19 cellular contexts compared by ENCODE assay signal in the genomic region with DNA sequence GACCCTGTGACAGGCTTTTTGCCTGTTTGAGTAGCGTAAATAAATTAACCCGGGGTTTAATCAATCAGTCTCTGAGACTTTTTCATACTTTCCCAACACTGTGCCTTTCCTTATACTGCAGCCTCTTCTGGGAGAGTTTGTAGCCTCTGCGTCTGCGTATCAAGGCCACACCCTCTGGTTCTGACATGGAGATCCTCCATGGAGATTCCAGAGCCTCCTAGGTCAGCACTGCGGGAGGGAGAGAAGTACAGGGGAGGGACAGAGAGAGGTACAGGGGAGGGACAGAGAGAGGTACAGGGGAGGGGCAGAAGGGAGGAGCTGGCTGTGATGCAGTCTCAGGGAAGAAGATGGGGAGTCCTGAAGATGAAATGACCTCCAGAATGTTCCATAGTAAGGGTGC.
"Had no signal": no experiment of that assay in that cellular context is flagged by ENCODE, and none has a peak within 500 bp of the region (broad histone marks: within the 10 kb centered on the region; RNA-seq: fewer than 3 reads in every experiment).

No MANE protein-coding gene starts in this region.

- H3K36me3 ChIP-seq: gastroesophageal sphincter, heart right ventricle, neutrophil, sigmoid colon, tibial artery, WERI-Rb-1 had no signal

- DNase-seq: activated CD4-positive, alpha-beta T cell treated with anti-CD3 and anti-CD28 coated beads, Interleukin-2, amount 50 U/mL, for 4 hours; activated naive CD4-positive, alpha-beta T cell; activated T-cell treated with anti-CD3 and anti-CD28 coated beads for 4 hours; anterior cingulate cortex; caudate nucleus; heart right ventricle; left cardiac atrium; mesenchymal stem cell; natural killer cell; sigmoid colon; stimulated activated CD4-positive, alpha-beta T cell treated with anti-CD3 and anti-CD28 coated beads, Interleukin-4, amount 100 ng/mL, for 4 hours; T-helper 2 cell; tibial artery; WERI-Rb-1 had no signal

- H3K27ac ChIP-seq: gastroesophageal sphincter, heart right ventricle, neutrophil, sigmoid colon, tibial artery, WERI-Rb-1 had no signal

- H3K4me1 ChIP-seq: tibial artery had no signal

- H3K27ac Mint-ChIP-seq: activated T-helper 17 cell treated with anti-CD3 and anti-CD28 coated beads, Interleukin-2, amount 50 U/mL, for 72 hours; stimulated activated memory B cell treated with anti-CD40 and anti-IgM and Interleukin-4, amounts not matched to agents 10 μg/mL and 1 μg/mL and 100 μg/mL, for 72 hours had no signal

- H3K4me3 Mint-ChIP-seq: activated T-helper 17 cell treated with anti-CD3 and anti-CD28 coated beads, Interleukin-2, amount 50 U/mL, for 72 hours; brain; natural killer cell; stimulated activated memory B cell treated with anti-CD40 and anti-IgM and Interleukin-4, amounts not matched to agents 10 μg/mL and 1 μg/mL and 100 μg/mL, for 72 hours had no signal

- ATAC-seq: gastroesophageal sphincter, heart right ventricle, left cardiac atrium had no signal

- H3K27me3 Mint-ChIP-seq: activated T-helper 17 cell treated with anti-CD3 and anti-CD28 coated beads, Interleukin-2, amount 50 U/mL, for 72 hours had no signal

- H3K4me3 ChIP-seq: gastroesophageal sphincter, heart right ventricle, sigmoid colon, tibial artery had no signal

- H3K27me3 ChIP-seq: gastroesophageal sphincter, sigmoid colon, tibial artery had no signal

- H3K36me3 Mint-ChIP-seq: brain; natural killer cell; stimulated activated memory B cell treated with anti-CD40 and anti-IgM and Interleukin-4, amounts not matched to agents 10 μg/mL and 1 μg/mL and 100 μg/mL, for 72 hours had no signal

- H3K9me3 Mint-ChIP-seq: activated T-helper 17 cell treated with anti-CD3 and anti-CD28 coated beads, Interleukin-2, amount 50 U/mL, for 72 hours; natural killer cell; stimulated activated memory B cell treated with anti-CD40 and anti-IgM and Interleukin-4, amounts not matched to agents 10 μg/mL and 1 μg/mL and 100 μg/mL, for 72 hours had no signal

- H3K9me3 ChIP-seq: gastroesophageal sphincter, neutrophil, sigmoid colon, tibial artery had no signal
